ENCODE assay signal across 8 cellular contexts in genomic region chr6:89297695-89298351, GRCh38. TPM values are rescaled to one million over a fixed set of nuclear protein-coding genes. Genes with fewer than 3 reads are reported as not detected.
A peak's percentile ranks its signal among the peaks of the same experiment; 100 is the strongest.
DNase-seq lines count a peak whose midpoint lies in the region; ATAC-seq, FAIRE-seq and TF ChIP-seq lines count a peak whose summit lies in the region.

No MANE protein-coding gene starts in this region.

- TF ChIP-seq CTCF in epithelial cell of proximal tubule (conservative IDR thresholded peaks at IDR 0.05; ENCODE audit: low read depth, low read length) (no peak), pancreas (IDR thresholded peaks at IDR 0.05) (no peak)

- no peaks in the 10 kb centered on the region for H3K4me1 ChIP-seq in pancreas

- no peak overlapping the region for H3K27ac ChIP-seq in pancreas

- no peaks in the 10 kb centered on the region for H3K9me3 ChIP-seq in pancreas

- no peak for TF ChIP-seq POLR2A in GM18505 (IDR thresholded peaks at IDR 0.05; ENCODE audit: borderline replicate concordance, extremely low read depth, insufficient read depth, insufficient read length)

- no peak for FAIRE-seq in pancreas (lab: Jason Lieb, UNC)

- H3K36me3 ChIP-seq in pancreas, result no peaks in the 10 kb centered on the region

- H3K27me3 ChIP-seq in pancreas, result no peaks in the 10 kb centered on the region

- H3K4me3 ChIP-seq in epithelial cell of proximal tubule (ENCODE audit: low read depth, low read length) (peak overlapping the region; percentile 42), pancreas (no peak overlapping the region)

- WGBS in pancreas, 2 donors, result 71 to 82% methylated on average over 12 of the region's 12 CpGs

- intact Hi-C loops in pancreas (cut with DNase I), result no loop called here

- DNase-seq in NCI-H2171 (lab: John Stamatoyannopoulos, UW) (peak; percentile 54), epithelial cell of proximal tubule (ENCODE audit: low read depth) (peak; percentile 95), pancreas (no peak), C1 segment of cervical spinal cord (lab: John Stamatoyannopoulos, UW) (no peak), cerebellum (ENCODE audit: low spot score) (no peak)
- DNase-seq in activated CD4-positive, alpha-beta T cell treated with anti-CD3 and anti-CD28 coated beads, Interleukin-2, amount 50 U/mL, for 4 hours, result peak; percentile 60 to 65

- ATAC-seq in GM18505 (IDR thresholded peaks at IDR 0.05; ENCODE audit: unreplicated experiment) (peak; percentile 97), HG02642 (IDR thresholded peaks at IDR 0.05; ENCODE audit: poor library complexity, unreplicated experiment) (peak; percentile 92), pancreas (peak in 3 of 4 donors; percentile 68 to 90 (median 79))

RNA-seq across cellular contexts. Expression of gene GABRR2, which starts 17.3 kb away (rescaled TPM):
- 0.12 and 0.14 TPM in 2 replicates for total RNA-seq in epithelial cell of proximal tubule
- under 1 TPM in 5 of 6 donors, not detected in 1; 0.14 to 0.75 (median 0.31) TPM for total RNA-seq in pancreas
- polyA plus RNA-seq in pancreas, result under 1 TPM; 0.23 to 0.27 TPM
- total RNA-seq in cerebellum, result 0.45 TPM

RNA-seq across cellular contexts. Expression of gene UBE2J1, which starts 54.7 kb away (rescaled TPM):
- total RNA-seq in epithelial cell of proximal tubule (47.2 and 58.5 TPM in 2 replicates), pancreas (10 to 100 TPM; 22.0 to 33.7 (median 29.9) TPM), cerebellum (38.4 TPM)
- polyA plus RNA-seq in pancreas, result 10 to 100 TPM; 15.0 to 18.7 TPM

Comparison
In these comparisons a context has a peak if more than half of its experiments do, and no peak if none do; other contexts are left out.
1. DNase-seq: peak in NCI-H2171 (single experiment), activated CD4-positive, alpha-beta T cell treated with anti-CD3 and anti-CD28 coated beads, Interleukin-2, amount 50 U/mL, for 4 hours (2 of 2) and epithelial cell of proximal tubule (single experiment); none in pancreas (0 of 6), C1 segment of cervical spinal cord (0 of 14) and cerebellum (single experiment).
2. Peak in every context shown above with its lines, with median percentiles within 50 percentile points of each other: ATAC-seq.